Comparison of ENCODE assay signal across 1 cellular context in the genomic region with DNA sequence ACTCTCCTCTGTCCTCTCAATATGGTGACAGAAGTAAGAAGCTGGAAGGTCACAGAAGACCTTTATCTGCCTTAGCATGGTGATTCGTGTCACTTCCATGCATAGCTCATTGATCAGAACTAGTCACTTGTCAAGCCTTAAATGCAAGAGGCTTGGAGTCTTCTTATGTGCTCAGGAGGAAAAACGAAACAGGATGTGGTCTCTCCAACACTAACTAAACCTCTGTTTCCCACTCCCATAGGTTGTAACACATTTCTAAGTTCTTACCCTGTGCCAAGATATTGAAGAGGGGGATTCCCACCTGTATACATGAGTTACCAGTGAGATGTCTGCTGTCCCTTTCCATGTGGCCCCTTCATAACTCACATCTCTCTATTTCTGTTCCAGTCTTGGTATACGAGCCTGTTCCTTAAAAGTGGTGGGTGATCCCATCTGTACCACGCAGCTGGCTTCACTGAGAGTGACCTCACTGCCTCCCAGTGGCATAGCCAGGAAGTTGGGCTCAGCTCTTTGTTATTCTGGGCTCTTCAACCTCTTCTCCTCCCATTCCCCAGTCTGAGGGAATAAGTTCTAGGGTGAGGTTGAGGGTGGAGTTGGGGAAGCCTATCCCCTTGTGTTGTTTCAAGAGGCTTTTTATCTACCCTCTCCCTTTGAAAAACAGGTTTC.
TF ChIP-seq lines count a peak whose summit lies in the region.

No MANE protein-coding gene starts in this region.

TF ChIP-seq in WTC11, 78 proteins besides CTCF, POLR2A, EP300 and RAD21 (continued from another document):
- TF ChIP-seq, protein P1, sequence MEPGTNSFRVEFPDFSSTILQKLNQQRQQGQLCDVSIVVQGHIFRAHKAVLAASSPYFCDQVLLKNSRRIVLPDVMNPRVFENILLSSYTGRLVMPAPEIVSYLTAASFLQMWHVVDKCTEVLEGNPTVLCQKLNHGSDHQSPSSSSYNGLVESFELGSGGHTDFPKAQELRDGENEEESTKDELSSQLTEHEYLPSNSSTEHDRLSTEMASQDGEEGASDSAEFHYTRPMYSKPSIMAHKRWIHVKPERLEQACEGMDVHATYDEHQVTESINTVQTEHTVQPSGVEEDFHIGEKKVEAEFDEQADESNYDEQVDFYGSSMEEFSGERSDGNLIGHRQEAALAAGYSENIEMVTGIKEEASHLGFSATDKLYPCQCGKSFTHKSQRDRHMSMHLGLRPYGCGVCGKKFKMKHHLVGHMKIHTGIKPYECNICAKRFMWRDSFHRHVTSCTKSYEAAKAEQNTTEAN (CRISPR knock-in tag; IDR thresholded peaks at IDR 0.05), result no peak
- TF ChIP-seq, protein P2, sequence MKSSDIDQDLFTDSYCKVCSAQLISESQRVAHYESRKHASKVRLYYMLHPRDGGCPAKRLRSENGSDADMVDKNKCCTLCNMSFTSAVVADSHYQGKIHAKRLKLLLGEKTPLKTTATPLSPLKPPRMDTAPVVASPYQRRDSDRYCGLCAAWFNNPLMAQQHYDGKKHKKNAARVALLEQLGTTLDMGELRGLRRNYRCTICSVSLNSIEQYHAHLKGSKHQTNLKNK (CRISPR knock-in tag; IDR thresholded peaks at IDR 0.05), result no peak
- TF ChIP-seq NR1H2 (CRISPR knock-in tag; IDR thresholded peaks at IDR 0.05) (no peak), ATF1 (CRISPR knock-in tag; IDR thresholded peaks at IDR 0.05) (no peak)
